ENCODE assay signal across 8 cellular contexts in genomic region chr11:126284829-126285228, GRCh38. TPM values are rescaled to one million over a fixed set of nuclear protein-coding genes. Genes with fewer than 3 reads are reported as not detected.
DNase-seq lines count a peak whose midpoint lies in the region; ATAC-seq and TF ChIP-seq lines count a peak whose summit lies in the region.

No MANE protein-coding gene starts in this region.

- DNase-seq in CD14-positive monocyte (ENCODE audit: low spot score), result peak; percentile 92
- peak; percentile 93 for DNase-seq in RPMI8226
- peak; percentile 70 for DNase-seq in activated effector memory CD4-positive, alpha-beta T cell treated with Interleukin-2 at 50 U/mL for 16 hours
- peak; percentile 75 for DNase-seq in inferior parietal cortex (ENCODE audit: extremely low spot score)
- DNase-seq in stimulated activated CD8-positive, alpha-beta memory T cell treated with anti-CD3 and anti-CD28 coated beads, Interleukin-2, amount 100 ng/mL, for 1 hour (ENCODE audit: low read depth in 2 of 2), result peak; percentile 65 to 71
- DNase-seq in cerebellum (ENCODE audit: low spot score), result no peak

- H3K4me3 Mint-ChIP-seq in CD14-positive monocyte, result peak overlapping the region; percentile 61 to 97

- intact Hi-C loops in CD14-positive monocyte (cut with micrococcal nuclease), result no loop called here

- TF ChIP-seq CTCF in CD14-positive monocyte (IDR thresholded peaks at IDR 0.05), result no peak

- H3K27me3 Mint-ChIP-seq in CD14-positive monocyte (ENCODE audit: low read depth in 3 of 3), result peaks cover 0 to 1% (median 0%) of the 10 kb centered on the region in 3 donors

- peak; percentile 56 for ATAC-seq in GM19324 (IDR thresholded peaks at IDR 0.05; ENCODE audit: low FRiP score, unreplicated experiment)
- peak; percentile 59 for ATAC-seq in HG03558 (IDR thresholded peaks at IDR 0.05; ENCODE audit: extremely low read depth, unreplicated experiment)

- peaks cover 50% of the 10 kb centered on the region for H3K4me1 Mint-ChIP-seq in CD14-positive monocyte

- H3K9me3 Mint-ChIP-seq in CD14-positive monocyte, result peaks cover 0 to 2% (median 0%) of the 10 kb centered on the region in 7 donors

- peaks cover 22 to 30% of the 10 kb centered on the region in 2 donors for H3K36me3 Mint-ChIP-seq in CD14-positive monocyte

- H3K27ac Mint-ChIP-seq in CD14-positive monocyte, result peak overlapping the region; percentile 92 to 99 (median 99)

RNA-seq across cellular contexts. Expression of gene TIRAP, which starts 1.9 kb away (rescaled TPM):
- 10 to 100 TPM in 1 of 2 donors, 1 to 10 TPM in 1; 7.0 to 13.8 TPM for polyA plus RNA-seq in CD14-positive monocyte
- 5.0 TPM for total RNA-seq in cerebellum

RNA-seq across cellular contexts. Expression of gene FOXRED1, which starts 15.9 kb away (rescaled TPM):
- polyA plus RNA-seq in CD14-positive monocyte, result 10 to 100 TPM; 15.2 to 15.4 TPM
- total RNA-seq in cerebellum, result 22.0 TPM

RNA-seq across cellular contexts. Expression of gene SRPRA, which starts 16.1 kb away (rescaled TPM):
- 10 to 100 TPM; 68.7 to 87.6 TPM for polyA plus RNA-seq in CD14-positive monocyte
- 18.0 TPM for total RNA-seq in cerebellum

RNA-seq across cellular contexts. Expression of gene DCPS, which starts 19.0 kb away (rescaled TPM):
- polyA plus RNA-seq in CD14-positive monocyte, result 10 to 100 TPM; 30.4 to 30.7 TPM
- 4.5 TPM for total RNA-seq in cerebellum
